ENCODE assay signal across 1 cellular context in the genomic region with DNA sequence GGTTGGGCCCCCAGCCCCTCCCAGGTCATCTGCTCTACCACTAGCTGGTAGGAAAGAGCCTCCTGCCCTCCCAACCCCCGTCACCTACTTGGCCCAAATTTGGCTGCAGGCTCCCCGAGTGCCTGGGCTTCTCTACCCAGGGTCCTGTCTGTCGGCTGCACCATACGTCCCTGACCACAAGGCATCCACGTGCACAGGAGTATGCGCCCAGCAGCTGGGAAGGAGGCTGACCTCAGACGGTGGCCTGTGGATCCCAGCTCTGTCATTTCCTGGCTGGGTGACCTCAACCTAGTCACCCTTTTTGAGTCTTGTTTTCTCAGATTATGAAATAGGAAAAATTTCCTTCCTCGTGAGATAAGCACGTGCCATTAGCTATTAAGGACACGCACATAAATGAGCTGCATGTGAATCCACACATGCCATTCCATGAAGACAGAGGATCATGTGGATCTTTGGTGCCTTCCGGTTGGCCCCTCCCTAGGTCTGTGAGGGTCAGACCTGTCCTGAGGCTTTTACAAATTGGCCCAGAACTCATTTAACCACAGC.
TF ChIP-seq lines count a peak whose summit lies in the region.

No MANE protein-coding gene starts in this region.

TF ChIP-seq in K562, 482 proteins besides CTCF, POLR2A, EP300 and RAD21 (continued from another document and continues in another):
- TF ChIP-seq HIVEP1 (CRISPR knock-in tag; IDR thresholded peaks at IDR 0.05), result no peak
- TF ChIP-seq, protein P1, sequence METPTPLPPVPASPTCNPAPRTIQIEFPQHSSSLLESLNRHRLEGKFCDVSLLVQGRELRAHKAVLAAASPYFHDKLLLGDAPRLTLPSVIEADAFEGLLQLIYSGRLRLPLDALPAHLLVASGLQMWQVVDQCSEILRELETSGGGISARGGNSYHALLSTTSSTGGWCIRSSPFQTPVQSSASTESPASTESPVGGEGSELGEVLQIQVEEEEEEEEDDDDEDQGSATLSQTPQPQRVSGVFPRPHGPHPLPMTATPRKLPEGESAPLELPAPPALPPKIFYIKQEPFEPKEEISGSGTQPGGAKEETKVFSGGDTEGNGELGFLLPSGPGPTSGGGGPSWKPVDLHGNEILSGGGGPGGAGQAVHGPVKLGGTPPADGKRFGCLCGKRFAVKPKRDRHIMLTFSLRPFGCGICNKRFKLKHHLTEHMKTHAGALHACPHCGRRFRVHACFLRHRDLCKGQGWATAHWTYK (CRISPR knock-in tag; IDR thresholded peaks at IDR 0.05), result no peak
- no peak for TF ChIP-seq LEF1 (IDR thresholded peaks at IDR 0.05)
- TF ChIP-seq ZNF766 (CRISPR knock-in tag; conservative IDR thresholded peaks at IDR 0.05), result no peak
- no peak for TF ChIP-seq ELF1 (tag; IDR thresholded peaks at IDR 0.05)
- TF ChIP-seq ZNF140 (CRISPR knock-in tag; IDR thresholded peaks at IDR 0.05), result no peak
- no peak for TF ChIP-seq ZFP30 (CRISPR knock-in tag; IDR thresholded peaks at IDR 0.05; ENCODE audit: borderline replicate concordance)
- TF ChIP-seq, protein P2, sequence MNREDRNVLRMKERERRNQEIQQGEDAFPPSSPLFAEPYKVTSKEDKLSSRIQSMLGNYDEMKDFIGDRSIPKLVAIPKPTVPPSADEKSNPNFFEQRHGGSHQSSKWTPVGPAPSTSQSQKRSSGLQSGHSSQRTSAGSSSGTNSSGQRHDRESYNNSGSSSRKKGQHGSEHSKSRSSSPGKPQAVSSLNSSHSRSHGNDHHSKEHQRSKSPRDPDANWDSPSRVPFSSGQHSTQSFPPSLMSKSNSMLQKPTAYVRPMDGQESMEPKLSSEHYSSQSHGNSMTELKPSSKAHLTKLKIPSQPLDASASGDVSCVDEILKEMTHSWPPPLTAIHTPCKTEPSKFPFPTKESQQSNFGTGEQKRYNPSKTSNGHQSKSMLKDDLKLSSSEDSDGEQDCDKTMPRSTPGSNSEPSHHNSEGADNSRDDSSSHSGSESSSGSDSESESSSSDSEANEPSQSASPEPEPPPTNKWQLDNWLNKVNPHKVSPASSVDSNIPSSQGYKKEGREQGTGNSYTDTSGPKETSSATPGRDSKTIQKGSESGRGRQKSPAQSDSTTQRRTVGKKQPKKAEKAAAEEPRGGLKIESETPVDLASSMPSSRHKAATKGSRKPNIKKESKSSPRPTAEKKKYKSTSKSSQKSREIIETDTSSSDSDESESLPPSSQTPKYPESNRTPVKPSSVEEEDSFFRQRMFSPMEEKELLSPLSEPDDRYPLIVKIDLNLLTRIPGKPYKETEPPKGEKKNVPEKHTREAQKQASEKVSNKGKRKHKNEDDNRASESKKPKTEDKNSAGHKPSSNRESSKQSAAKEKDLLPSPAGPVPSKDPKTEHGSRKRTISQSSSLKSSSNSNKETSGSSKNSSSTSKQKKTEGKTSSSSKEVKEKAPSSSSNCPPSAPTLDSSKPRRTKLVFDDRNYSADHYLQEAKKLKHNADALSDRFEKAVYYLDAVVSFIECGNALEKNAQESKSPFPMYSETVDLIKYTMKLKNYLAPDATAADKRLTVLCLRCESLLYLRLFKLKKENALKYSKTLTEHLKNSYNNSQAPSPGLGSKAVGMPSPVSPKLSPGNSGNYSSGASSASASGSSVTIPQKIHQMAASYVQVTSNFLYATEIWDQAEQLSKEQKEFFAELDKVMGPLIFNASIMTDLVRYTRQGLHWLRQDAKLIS (CRISPR knock-in tag; IDR thresholded peaks at IDR 0.05), result no peak
- TF ChIP-seq PHF20 (IDR thresholded peaks at IDR 0.05; ENCODE audit: partially characterized antibody), result no peak
- TF ChIP-seq SP1 (CRISPR knock-in tag; IDR thresholded peaks at IDR 0.05), result no peak
- TF ChIP-seq ERF (CRISPR knock-in tag; IDR thresholded peaks at IDR 0.05), result no peak
- TF ChIP-seq POLR2G (IDR thresholded peaks at IDR 0.05; ENCODE audit: low read depth, low read length), result 0 out of 2 replicates have a peak, but pooled peaks have one; percentile 37
- no peak for TF ChIP-seq TCFL5 (CRISPR knock-in tag; conservative IDR thresholded peaks at IDR 0.05)
- TF ChIP-seq, protein P3, sequence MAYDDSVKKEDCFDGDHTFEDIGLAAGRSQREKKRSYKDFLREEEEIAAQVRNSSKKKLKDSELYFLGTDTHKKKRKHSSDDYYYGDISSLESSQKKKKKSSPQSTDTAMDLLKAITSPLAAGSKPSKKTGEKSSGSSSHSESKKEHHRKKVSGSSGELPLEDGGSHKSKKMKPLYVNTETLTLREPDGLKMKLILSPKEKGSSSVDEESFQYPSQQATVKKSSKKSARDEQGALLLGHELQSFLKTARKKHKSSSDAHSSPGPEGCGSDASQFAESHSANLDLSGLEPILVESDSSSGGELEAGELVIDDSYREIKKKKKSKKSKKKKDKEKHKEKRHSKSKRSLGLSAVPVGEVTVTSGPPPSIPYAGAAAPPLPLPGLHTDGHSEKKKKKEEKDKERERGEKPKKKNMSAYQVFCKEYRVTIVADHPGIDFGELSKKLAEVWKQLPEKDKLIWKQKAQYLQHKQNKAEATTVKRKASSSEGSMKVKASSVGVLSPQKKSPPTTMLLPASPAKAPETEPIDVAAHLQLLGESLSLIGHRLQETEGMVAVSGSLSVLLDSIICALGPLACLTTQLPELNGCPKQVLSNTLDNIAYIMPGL (CRISPR knock-in tag; IDR thresholded peaks at IDR 0.05), result no peak
- no peak for TF ChIP-seq ZNF507 (tag; conservative IDR thresholded peaks at IDR 0.05)
- TF ChIP-seq, protein P4, sequence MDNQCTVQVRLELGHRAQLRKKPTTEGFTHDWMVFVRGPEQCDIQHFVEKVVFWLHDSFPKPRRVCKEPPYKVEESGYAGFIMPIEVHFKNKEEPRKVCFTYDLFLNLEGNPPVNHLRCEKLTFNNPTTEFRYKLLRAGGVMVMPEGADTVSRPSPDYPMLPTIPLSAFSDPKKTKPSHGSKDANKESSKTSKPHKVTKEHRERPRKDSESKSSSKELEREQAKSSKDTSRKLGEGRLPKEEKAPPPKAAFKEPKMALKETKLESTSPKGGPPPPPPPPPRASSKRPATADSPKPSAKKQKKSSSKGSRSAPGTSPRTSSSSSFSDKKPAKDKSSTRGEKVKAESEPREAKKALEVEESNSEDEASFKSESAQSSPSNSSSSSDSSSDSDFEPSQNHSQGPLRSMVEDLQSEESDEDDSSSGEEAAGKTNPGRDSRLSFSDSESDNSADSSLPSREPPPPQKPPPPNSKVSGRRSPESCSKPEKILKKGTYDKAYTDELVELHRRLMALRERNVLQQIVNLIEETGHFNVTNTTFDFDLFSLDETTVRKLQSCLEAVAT (IDR thresholded peaks at IDR 0.05), result peak in 1 of 2 experiments; percentile 26; a peak in 1 of 4 replicates
- TF ChIP-seq, protein P5, sequence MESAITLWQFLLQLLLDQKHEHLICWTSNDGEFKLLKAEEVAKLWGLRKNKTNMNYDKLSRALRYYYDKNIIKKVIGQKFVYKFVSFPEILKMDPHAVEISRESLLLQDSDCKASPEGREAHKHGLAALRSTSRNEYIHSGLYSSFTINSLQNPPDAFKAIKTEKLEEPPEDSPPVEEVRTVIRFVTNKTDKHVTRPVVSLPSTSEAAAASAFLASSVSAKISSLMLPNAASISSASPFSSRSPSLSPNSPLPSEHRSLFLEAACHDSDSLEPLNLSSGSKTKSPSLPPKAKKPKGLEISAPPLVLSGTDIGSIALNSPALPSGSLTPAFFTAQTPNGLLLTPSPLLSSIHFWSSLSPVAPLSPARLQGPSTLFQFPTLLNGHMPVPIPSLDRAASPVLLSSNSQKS (CRISPR knock-in tag; IDR thresholded peaks at IDR 0.05), result no peak
- no peak for TF ChIP-seq NFE2 (IDR thresholded peaks at IDR 0.05; ENCODE audit: low read depth)
- TF ChIP-seq TAF9B (IDR thresholded peaks at IDR 0.05; ENCODE audit: partially characterized antibody), result no peak
- no peak for TF ChIP-seq TGIF2 (CRISPR knock-in tag; IDR thresholded peaks at IDR 0.05)
- TF ChIP-seq, protein P6, sequence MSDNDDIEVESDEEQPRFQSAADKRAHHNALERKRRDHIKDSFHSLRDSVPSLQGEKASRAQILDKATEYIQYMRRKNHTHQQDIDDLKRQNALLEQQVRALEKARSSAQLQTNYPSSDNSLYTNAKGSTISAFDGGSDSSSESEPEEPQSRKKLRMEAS (CRISPR knock-in tag; IDR thresholded peaks at IDR 0.05), result peak; percentile 85
- TF ChIP-seq SNRNP70 (optimal IDR thresholded peaks at IDR 0.05; ENCODE audit: low read depth, low read length), result no peak
- TF ChIP-seq, protein P7, sequence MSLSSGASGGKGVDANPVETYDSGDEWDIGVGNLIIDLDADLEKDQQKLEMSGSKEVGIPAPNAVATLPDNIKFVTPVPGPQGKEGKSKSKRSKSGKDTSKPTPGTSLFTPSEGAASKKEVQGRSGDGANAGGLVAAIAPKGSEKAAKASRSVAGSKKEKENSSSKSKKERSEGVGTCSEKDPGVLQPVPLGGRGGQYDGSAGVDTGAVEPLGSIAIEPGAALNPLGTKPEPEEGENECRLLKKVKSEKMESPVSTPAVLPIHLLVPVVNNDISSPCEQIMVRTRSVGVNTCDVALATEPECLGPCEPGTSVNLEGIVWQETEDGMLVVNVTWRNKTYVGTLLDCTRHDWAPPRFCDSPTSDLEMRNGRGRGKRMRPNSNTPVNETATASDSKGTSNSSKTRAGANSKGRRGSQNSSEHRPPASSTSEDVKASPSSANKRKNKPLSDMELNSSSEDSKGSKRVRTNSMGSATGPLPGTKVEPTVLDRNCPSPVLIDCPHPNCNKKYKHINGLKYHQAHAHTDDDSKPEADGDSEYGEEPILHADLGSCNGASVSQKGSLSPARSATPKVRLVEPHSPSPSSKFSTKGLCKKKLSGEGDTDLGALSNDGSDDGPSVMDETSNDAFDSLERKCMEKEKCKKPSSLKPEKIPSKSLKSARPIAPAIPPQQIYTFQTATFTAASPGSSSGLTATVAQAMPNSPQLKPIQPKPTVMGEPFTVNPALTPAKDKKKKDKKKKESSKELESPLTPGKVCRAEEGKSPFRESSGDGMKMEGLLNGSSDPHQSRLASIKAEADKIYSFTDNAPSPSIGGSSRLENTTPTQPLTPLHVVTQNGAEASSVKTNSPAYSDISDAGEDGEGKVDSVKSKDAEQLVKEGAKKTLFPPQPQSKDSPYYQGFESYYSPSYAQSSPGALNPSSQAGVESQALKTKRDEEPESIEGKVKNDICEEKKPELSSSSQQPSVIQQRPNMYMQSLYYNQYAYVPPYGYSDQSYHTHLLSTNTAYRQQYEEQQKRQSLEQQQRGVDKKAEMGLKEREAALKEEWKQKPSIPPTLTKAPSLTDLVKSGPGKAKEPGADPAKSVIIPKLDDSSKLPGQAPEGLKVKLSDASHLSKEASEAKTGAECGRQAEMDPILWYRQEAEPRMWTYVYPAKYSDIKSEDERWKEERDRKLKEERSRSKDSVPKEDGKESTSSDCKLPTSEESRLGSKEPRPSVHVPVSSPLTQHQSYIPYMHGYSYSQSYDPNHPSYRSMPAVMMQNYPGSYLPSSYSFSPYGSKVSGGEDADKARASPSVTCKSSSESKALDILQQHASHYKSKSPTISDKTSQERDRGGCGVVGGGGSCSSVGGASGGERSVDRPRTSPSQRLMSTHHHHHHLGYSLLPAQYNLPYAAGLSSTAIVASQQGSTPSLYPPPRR (CRISPR knock-in tag; IDR thresholded peaks at IDR 0.05; ENCODE audit: borderline replicate concordance), result no peak
- TF ChIP-seq PHB (CRISPR knock-in tag; IDR thresholded peaks at IDR 0.05), result no peak
- TF ChIP-seq DDX20 (tag; IDR thresholded peaks at IDR 0.05; ENCODE audit: low read depth), result no peak
- no peak for TF ChIP-seq FOXA3 (CRISPR knock-in tag; conservative IDR thresholded peaks at IDR 0.05 in 1 of 2, IDR thresholded peaks at IDR 0.05 in 1 of 2)
- peak; percentile 46; the same call in 1 of the 2 replicates for TF ChIP-seq JUN (IDR thresholded peaks at IDR 0.05; ENCODE audit: borderline replicate concordance, low read depth, low read length)
- TF ChIP-seq JUN (CRISPR knock-in tag; IDR thresholded peaks at IDR 0.05; ENCODE audit: borderline replicate concordance), result no peak
- TF ChIP-seq PPARD (CRISPR knock-in tag; IDR thresholded peaks at IDR 0.05), result no peak
- peak; percentile 52; the same call in 1 of the 2 replicates for TF ChIP-seq ETV1 (tag; conservative IDR thresholded peaks at IDR 0.05; ENCODE audit: low read depth)
- TF ChIP-seq HMGN3 (IDR thresholded peaks at IDR 0.05; ENCODE audit: borderline replicate concordance, extremely low read depth, insufficient read length, low read depth, low read length), result no peak
- TF ChIP-seq MXI1 (IDR thresholded peaks at IDR 0.05; ENCODE audit: low read depth, low read length), result no peak
- TF ChIP-seq, protein P8, sequence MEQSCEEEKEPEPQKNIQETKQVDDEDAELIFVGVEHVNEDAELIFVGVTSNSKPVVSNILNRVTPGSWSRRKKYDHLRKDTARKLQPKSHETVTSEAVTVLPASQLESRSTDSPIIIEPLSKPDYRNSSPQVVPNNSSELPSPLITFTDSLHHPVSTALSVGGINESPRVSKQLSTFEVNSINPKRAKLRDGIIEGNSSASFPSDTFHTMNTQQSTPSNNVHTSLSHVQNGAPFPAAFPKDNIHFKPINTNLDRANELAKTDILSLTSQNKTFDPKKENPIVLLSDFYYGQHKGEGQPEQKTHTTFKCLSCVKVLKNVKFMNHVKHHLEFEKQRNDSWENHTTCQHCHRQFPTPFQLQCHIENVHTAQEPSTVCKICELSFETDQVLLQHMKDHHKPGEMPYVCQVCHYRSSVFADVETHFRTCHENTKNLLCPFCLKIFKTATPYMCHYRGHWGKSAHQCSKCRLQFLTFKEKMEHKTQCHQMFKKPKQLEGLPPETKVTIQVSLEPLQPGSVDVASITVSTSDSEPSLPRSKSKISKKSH (CRISPR knock-in tag; IDR thresholded peaks at IDR 0.05), result no peak
- no peak for TF ChIP-seq ZNF551 (CRISPR knock-in tag; IDR thresholded peaks at IDR 0.05)
- TF ChIP-seq ESRRB (CRISPR knock-in tag; IDR thresholded peaks at IDR 0.05; ENCODE audit: borderline replicate concordance), result no peak
- TF ChIP-seq, protein P9, sequence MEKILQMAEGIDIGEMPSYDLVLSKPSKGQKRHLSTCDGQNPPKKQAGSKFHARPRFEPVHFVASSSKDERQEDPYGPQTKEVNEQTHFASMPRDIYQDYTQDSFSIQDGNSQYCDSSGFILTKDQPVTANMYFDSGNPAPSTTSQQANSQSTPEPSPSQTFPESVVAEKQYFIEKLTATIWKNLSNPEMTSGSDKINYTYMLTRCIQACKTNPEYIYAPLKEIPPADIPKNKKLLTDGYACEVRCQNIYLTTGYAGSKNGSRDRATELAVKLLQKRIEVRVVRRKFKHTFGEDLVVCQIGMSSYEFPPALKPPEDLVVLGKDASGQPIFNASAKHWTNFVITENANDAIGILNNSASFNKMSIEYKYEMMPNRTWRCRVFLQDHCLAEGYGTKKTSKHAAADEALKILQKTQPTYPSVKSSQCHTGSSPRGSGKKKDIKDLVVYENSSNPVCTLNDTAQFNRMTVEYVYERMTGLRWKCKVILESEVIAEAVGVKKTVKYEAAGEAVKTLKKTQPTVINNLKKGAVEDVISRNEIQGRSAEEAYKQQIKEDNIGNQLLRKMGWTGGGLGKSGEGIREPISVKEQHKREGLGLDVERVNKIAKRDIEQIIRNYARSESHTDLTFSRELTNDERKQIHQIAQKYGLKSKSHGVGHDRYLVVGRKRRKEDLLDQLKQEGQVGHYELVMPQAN (IDR thresholded peaks at IDR 0.05; ENCODE audit: borderline replicate concordance), result no peak
- TF ChIP-seq ZZZ3 (IDR thresholded peaks at IDR 0.05), result no peak
- TF ChIP-seq, protein P10, sequence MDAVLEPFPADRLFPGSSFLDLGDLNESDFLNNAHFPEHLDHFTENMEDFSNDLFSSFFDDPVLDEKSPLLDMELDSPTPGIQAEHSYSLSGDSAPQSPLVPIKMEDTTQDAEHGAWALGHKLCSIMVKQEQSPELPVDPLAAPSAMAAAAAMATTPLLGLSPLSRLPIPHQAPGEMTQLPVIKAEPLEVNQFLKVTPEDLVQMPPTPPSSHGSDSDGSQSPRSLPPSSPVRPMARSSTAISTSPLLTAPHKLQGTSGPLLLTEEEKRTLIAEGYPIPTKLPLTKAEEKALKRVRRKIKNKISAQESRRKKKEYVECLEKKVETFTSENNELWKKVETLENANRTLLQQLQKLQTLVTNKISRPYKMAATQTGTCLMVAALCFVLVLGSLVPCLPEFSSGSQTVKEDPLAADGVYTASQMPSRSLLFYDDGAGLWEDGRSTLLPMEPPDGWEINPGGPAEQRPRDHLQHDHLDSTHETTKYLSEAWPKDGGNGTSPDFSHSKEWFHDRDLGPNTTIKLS (IDR thresholded peaks at IDR 0.05; ENCODE audit: borderline replicate concordance, low read depth), result no peak
- TF ChIP-seq ZNF695 (CRISPR knock-in tag; IDR thresholded peaks at IDR 0.05), result no peak
- no peak for TF ChIP-seq ZNF717 (CRISPR knock-in tag; IDR thresholded peaks at IDR 0.05)
- TF ChIP-seq GATA2 (CRISPR knock-in tag; IDR thresholded peaks at IDR 0.05), result no peak
